ENCODE assay signal across 8 cellular contexts in genomic region chr1:77282187-77282865, GRCh38. TPM values are rescaled to one million over a fixed set of nuclear protein-coding genes. Genes with fewer than 3 reads are reported as not detected.
DNase-seq lines count a peak whose midpoint lies in the region; ATAC-seq and TF ChIP-seq lines count a peak whose summit lies in the region.

No MANE protein-coding gene starts in this region.

- CTCF ChIA-PET in activated B cell treated with CpG ODN at 0.5 μM for 24 hours (lab: Charles Lee) = no interaction called here

- H3K27me3 ChIP-seq in duodenal mucosa (ENCODE audit: control insufficient read depth in 1 of 2, insufficient read depth in 2 of 2, low read length in 2 of 2) = peaks cover 28 to 46% of the 10 kb centered on the region in 2 donors

- peaks cover 40% of the 10 kb centered on the region for H3K27me3 Mint-ChIP-seq in activated B cell treated with CpG ODN at 0.5 μM for 24 hours
- H3K27me3 Mint-ChIP-seq in memory B cell = peaks cover 21% of the 10 kb centered on the region
- peaks cover 47 to 61% of the 10 kb centered on the region in 2 donors for H3K27me3 Mint-ChIP-seq in stimulated activated naive B cell treated with anti-CD40 and anti-IgM and Interleukin-4, amounts not matched to agents 10 μg/mL and 1 μg/mL and 100 μg/mL, for 72 hours

- TF ChIP-seq CTCF in activated B cell treated with CpG ODN at 0.5 μM for 24 hours (IDR thresholded peaks at IDR 0.05) = no peak

- H3K4me1 Mint-ChIP-seq in activated B cell treated with CpG ODN at 0.5 μM for 24 hours = peaks cover 34% of the 10 kb centered on the region
- H3K4me1 Mint-ChIP-seq in memory B cell = peaks cover 16% of the 10 kb centered on the region
- peaks cover 21 to 29% of the 10 kb centered on the region in 2 donors for H3K4me1 Mint-ChIP-seq in stimulated activated naive B cell treated with anti-CD40 and anti-IgM and Interleukin-4, amounts not matched to agents 10 μg/mL and 1 μg/mL and 100 μg/mL, for 72 hours

- peak overlapping the region; percentile 44 for H3K4me3 Mint-ChIP-seq in activated B cell treated with CpG ODN at 0.5 μM for 24 hours
- peak overlapping the region; percentile 33 for H3K4me3 Mint-ChIP-seq in memory B cell
- peak overlapping the region; percentile 73 to 81 for H3K4me3 Mint-ChIP-seq in stimulated activated naive B cell treated with anti-CD40 and anti-IgM and Interleukin-4, amounts not matched to agents 10 μg/mL and 1 μg/mL and 100 μg/mL, for 72 hours

- peak overlapping the region; percentile 48 to 50 for H3K4me3 ChIP-seq in duodenal mucosa (ENCODE audit: low read depth in 1 of 2, low read length in 2 of 2)

- intact Hi-C loops in activated B cell treated with CpG ODN at 0.5 μM for 24 hours (cut with micrococcal nuclease) = loop anchor here (10.0 kb wide), 1 partner anchor 1208 kb away; the partner anchor contains the start of gene ST6GALNAC3

- no peaks in the 10 kb centered on the region for H3K9me3 ChIP-seq in duodenal mucosa (ENCODE audit: control insufficient read depth in 1 of 2, low read length in 2 of 2)

- H3K4me1 ChIP-seq in duodenal mucosa (ENCODE audit: control insufficient read depth in 1 of 2, insufficient read depth in 2 of 2, low read length in 2 of 2) = no peaks in the 10 kb centered on the region

- DNase-seq in NCI-H1417 (lab: John Stamatoyannopoulos, UW) = peak in 2 of 3 experiments; percentile 79 to 83
- DNase-seq in NCI-H1417 treated with DMSO at 0.1 percent for 48 hours (lab: John Stamatoyannopoulos, UW) = no peak
- no peak for DNase-seq in activated B cell treated with CpG ODN at 0.5 μM for 24 hours
- peak in 1 of 2 donors; percentile 10 for DNase-seq in memory B cell (ENCODE audit: low spot score in 2 of 2)
- DNase-seq in stimulated activated naive B cell treated with anti-CD40 and anti-IgM and Interleukin-4, amounts not matched to agents 10 μg/mL and 1 μg/mL and 100 μg/mL, for 72 hours = no peak

- no peaks in the 10 kb centered on the region for H3K36me3 ChIP-seq in duodenal mucosa (ENCODE audit: control insufficient read depth in 1 of 2, insufficient read depth in 2 of 2, low read length in 2 of 2)

- H3K27ac Mint-ChIP-seq in activated B cell treated with CpG ODN at 0.5 μM for 24 hours (no peak overlapping the region), memory B cell (no peak overlapping the region)
- no peak overlapping the region for H3K27ac Mint-ChIP-seq in stimulated activated naive B cell treated with anti-CD40 and anti-IgM and Interleukin-4, amounts not matched to agents 10 μg/mL and 1 μg/mL and 100 μg/mL, for 72 hours

- POLR2A ChIA-PET in activated B cell treated with CpG ODN at 0.5 μM for 24 hours (lab: Charles Lee) = no interaction called here

- H3K27ac ChIP-seq in duodenal mucosa (ENCODE audit: low read depth, low read length) = no peak overlapping the region

- ATAC-seq in HG03432 (IDR thresholded peaks at IDR 0.05; ENCODE audit: unreplicated experiment) = peak; percentile 58
- ATAC-seq in activated B cell treated with CpG ODN at 0.5 μM for 24 hours (ENCODE audit: low read depth) = no peak
- ATAC-seq in memory B cell (ENCODE audit: low read depth) = peak; percentile 29
- peak; percentile 63 to 69 for ATAC-seq in stimulated activated naive B cell treated with anti-CD40 and anti-IgM and Interleukin-4, amounts not matched to agents 10 μg/mL and 1 μg/mL and 100 μg/mL, for 72 hours (replicated peaks)
- ATAC-seq in GM21576 (IDR thresholded peaks at IDR 0.05; ENCODE audit: unreplicated experiment) = no peak

- H3K9me3 Mint-ChIP-seq in activated B cell treated with CpG ODN at 0.5 μM for 24 hours = no peaks in the 10 kb centered on the region
- H3K9me3 Mint-ChIP-seq in memory B cell = peaks cover 2% of the 10 kb centered on the region
- no peaks in the 10 kb centered on the region for H3K9me3 Mint-ChIP-seq in stimulated activated naive B cell treated with anti-CD40 and anti-IgM and Interleukin-4, amounts not matched to agents 10 μg/mL and 1 μg/mL and 100 μg/mL, for 72 hours

- H3K9ac ChIP-seq in duodenal mucosa (ENCODE audit: low read depth in 1 of 2, low read length in 2 of 2) = no peak overlapping the region

- H3K36me3 Mint-ChIP-seq in activated B cell treated with CpG ODN at 0.5 μM for 24 hours (ENCODE audit: low read depth) (no peaks in the 10 kb centered on the region), memory B cell (peaks cover 2% of the 10 kb centered on the region)
- no peaks in the 10 kb centered on the region for H3K36me3 Mint-ChIP-seq in stimulated activated naive B cell treated with anti-CD40 and anti-IgM and Interleukin-4, amounts not matched to agents 10 μg/mL and 1 μg/mL and 100 μg/mL, for 72 hours

RNA-seq across cellular contexts. Expression of gene AK5, which starts 0.5 kb away (rescaled TPM):
- total RNA-seq in activated B cell treated with CpG ODN at 0.5 μM for 24 hours = not detected in 2 replicates

Comparison
In these comparisons a context has a peak if more than half of its experiments do, and no peak if none do; other contexts are left out.
1. DNase-seq: peak in NCI-H1417 (2 of 3); none in NCI-H1417 treated with DMSO at 0.1 percent for 48 hours (single experiment), activated B cell treated with CpG ODN at 0.5 μM for 24 hours (single experiment) and stimulated activated naive B cell treated with anti-CD40 and anti-IgM and Interleukin-4, amounts not matched to agents 10 μg/mL and 1 μg/mL and 100 μg/mL, for 72 hours (single experiment).
2. ATAC-seq: peak in HG03432 (single experiment), memory B cell (single experiment) and stimulated activated naive B cell treated with anti-CD40 and anti-IgM and Interleukin-4, amounts not matched to agents 10 μg/mL and 1 μg/mL and 100 μg/mL, for 72 hours (2 of 2); none in activated B cell treated with CpG ODN at 0.5 μM for 24 hours (single experiment) and GM21576 (single experiment).
3. Peak in every context shown above with its lines, with median percentiles within 50 percentile points of each other: H3K4me3 Mint-ChIP-seq.